In genomic region chr12:130835436-130835835, GRCh38 we compare ENCODE assay signal across 18 cellular contexts. TPM values are rescaled to one million over a fixed set of nuclear protein-coding genes. Genes with fewer than 3 reads are reported as not detected.
DNase-seq lines count a peak whose midpoint lies in the region; ATAC-seq, FAIRE-seq and TF ChIP-seq lines count a peak whose summit lies in the region.
"Had no signal": no experiment of that assay in that cellular context is flagged by ENCODE, and none has a peak within 500 bp of the region (broad histone marks: within the 10 kb centered on the region; RNA-seq: fewer than 3 reads in every experiment).

No MANE protein-coding gene starts in this region.

- intact Hi-C loops in Right ventricle myocardium inferior (cut with DNase I) (no loop called here), esophagus muscularis mucosa (cut with DNase I) (no loop called here)

- H4K20me1 ChIP-seq in astrocyte (ENCODE audit: insufficient read depth, low read length), result peaks cover 72% of the 10 kb centered on the region

- H3K4me3 ChIP-seq in right atrium auricular region (no peak overlapping the region), astrocyte (ENCODE audit: insufficient read depth, low read depth, low read length) (no peak overlapping the region), esophagus muscularis mucosa (no peak overlapping the region)

- H3K79me2 ChIP-seq in astrocyte (ENCODE audit: insufficient read depth, low read length), result peaks cover 82% of the 10 kb centered on the region

- no peak for TF ChIP-seq POLR2A in esophagus muscularis mucosa (IDR thresholded peaks at IDR 0.05; ENCODE audit: low read depth)

- peaks cover 30% of the 10 kb centered on the region for H3K4me1 Mint-ChIP-seq in astrocyte (ENCODE audit: low read depth, unreplicated experiment)

- no peak for TF ChIP-seq CTCF in right atrium auricular region (IDR thresholded peaks at IDR 0.05)
- no peak for TF ChIP-seq CTCF in astrocyte (IDR thresholded peaks at IDR 0.05; ENCODE audit: insufficient read depth, low read depth, low read length)
- no peak for TF ChIP-seq CTCF in esophagus muscularis mucosa (IDR thresholded peaks at IDR 0.05)

- no peak overlapping the region for H3K4me3 Mint-ChIP-seq in astrocyte (ENCODE audit: unreplicated experiment)
- H3K4me3 Mint-ChIP-seq: CD14-positive monocyte had no signal

- H3K36me3 Mint-ChIP-seq in astrocyte (ENCODE audit: low read depth, unreplicated experiment), result no peaks in the 10 kb centered on the region

- H3K27me3 Mint-ChIP-seq in astrocyte (ENCODE audit: low read depth, unreplicated experiment), result no peaks in the 10 kb centered on the region

- TF ChIP-seq EP300 in esophagus muscularis mucosa (IDR thresholded peaks at IDR 0.05), result no peak

- no peaks in the 10 kb centered on the region for H3K9me3 Mint-ChIP-seq in astrocyte (ENCODE audit: unreplicated experiment)
- H3K9me3 Mint-ChIP-seq: CD14-positive monocyte had no signal

- H3K9ac ChIP-seq in astrocyte (ENCODE audit: low read length), result no peak overlapping the region

- H3K27me3 ChIP-seq in right atrium auricular region (no peaks in the 10 kb centered on the region), astrocyte (ENCODE audit: insufficient read depth, low read length) (no peaks in the 10 kb centered on the region), esophagus muscularis mucosa (no peaks in the 10 kb centered on the region)

- H3K36me3 ChIP-seq in right atrium auricular region (no peaks in the 10 kb centered on the region), astrocyte (ENCODE audit: insufficient read depth, low read length) (no peaks in the 10 kb centered on the region), esophagus muscularis mucosa (peaks cover 0 to 7% (median 2%) of the 10 kb centered on the region in 4 donors)

- H3K9me3 ChIP-seq in right atrium auricular region, result no peaks in the 10 kb centered on the region
- no peaks in the 10 kb centered on the region for H3K9me3 ChIP-seq in astrocyte (ENCODE audit: insufficient read depth, low read depth, low read length)
- H3K9me3 ChIP-seq in esophagus muscularis mucosa, result no peaks in the 10 kb centered on the region

- FAIRE-seq in astrocyte (lab: Jason Lieb, UNC), result no peak

- H3K4me1 ChIP-seq in right atrium auricular region (peaks cover 0 to 38% of the 10 kb centered on the region in 2 donors), astrocyte (ENCODE audit: insufficient read depth, low read length) (peaks cover 19% of the 10 kb centered on the region), esophagus muscularis mucosa (peaks cover 8 to 67% (median 54%) of the 10 kb centered on the region in 4 donors)

- peak overlapping the region; percentile 41 for H3K27ac Mint-ChIP-seq in astrocyte (ENCODE audit: unreplicated experiment)
- H3K27ac Mint-ChIP-seq: CD14-positive monocyte had no signal

- H3K27ac ChIP-seq in right atrium auricular region (peak overlapping the region; percentile 59 to 65), astrocyte (ENCODE audit: low read depth, low read length) (no peak overlapping the region), esophagus muscularis mucosa (replicated peaks in 1 of 4) (no peak overlapping the region)

- no peak overlapping the region for H3K4me2 ChIP-seq in astrocyte (ENCODE audit: low read length)

- no peak overlapping the region for H2AFZ ChIP-seq in astrocyte (ENCODE audit: low read depth, low read length)

- DNase-seq in right atrium auricular region (ENCODE audit: low spot score) (no peak), Right ventricle myocardium inferior (ENCODE audit: missing footprints) (no peak), astrocyte (ENCODE audit: low read depth) (no peak), islet precursor cell (peak; percentile 34), anterior cingulate cortex (lab: John Stamatoyannopoulos, UW) (no peak), esophagus muscularis mucosa (ENCODE audit: extremely low spot score) (no peak)
- no peak for DNase-seq in stimulated activated naive CD8-positive, alpha-beta T cell treated with anti-CD3 and anti-CD28 coated beads, Interleukin-15, Interleukin-2, amounts not matched to agents 100 U/mL and 50 U/mL, for 24 hours
- DNase-seq: IMR-90, NCI-H1105 treated with DMSO at 0.1 percent for 48 hours, NCI-H2029 treated with DMSO at 0.1 percent for 48 hours, NCI-H226, NCI-H510A treated with DMSO at 0.1 percent for 48 hours, NCI-H748 treated with DMSO at 0.1 percent for 48 hours had no signal

- WGBS in esophagus muscularis mucosa, result 74% methylated on average over 6 of the region's 6 CpGs

- ATAC-seq in Right ventricle myocardium inferior (no peak), HG03097 (IDR thresholded peaks at IDR 0.05; ENCODE audit: low FRiP score, unreplicated experiment) (no peak)
- no peak for ATAC-seq in stimulated activated naive CD8-positive, alpha-beta T cell treated with anti-CD3 and anti-CD28 coated beads, Interleukin-15, Interleukin-2, amounts not matched to agents 100 U/mL and 50 U/mL, for 24 hours
- ATAC-seq: HCT116, Panc1, SK-N-SH treated with all-trans-retinoic acid at 6 μM for 48 hours had no signal

RNA-seq across cellular contexts. Expression of gene STX2, which starts 3.6 kb away (rescaled TPM):
- total RNA-seq in right atrium auricular region (10 to 100 TPM; 24.5 to 26.3 TPM), Right ventricle myocardium inferior (15.9 TPM), astrocyte (30.5 and 33.0 TPM in 2 replicates), esophagus muscularis mucosa (10 to 100 TPM; 46.6 to 80.8 (median 49.1) TPM)

RNA-seq across cellular contexts. Expression of gene RAN, which starts 36.4 kb away (rescaled TPM):
- total RNA-seq in right atrium auricular region (100 to 1,000 TPM; 122 to 156 TPM), Right ventricle myocardium inferior (253 TPM), astrocyte (795 and 872 TPM in 2 replicates), esophagus muscularis mucosa (100 to 1,000 TPM; 157 to 211 (median 197) TPM)

Comparison
In these comparisons a context has a peak if more than half of its experiments do, and no peak if none do; other contexts are left out.
1. H3K27ac ChIP-seq: peak in right atrium auricular region (2 of 2); none in astrocyte (single experiment) and esophagus muscularis mucosa (0 of 4).